In genomic region chr2:201933792-201934229, GRCh38 we compare ENCODE assay signal across 14 cellular contexts.
DNase-seq lines count a peak whose midpoint lies in the region; ATAC-seq and TF ChIP-seq lines count a peak whose summit lies in the region.
"Had no signal": no experiment of that assay in that cellular context is flagged by ENCODE, and none has a peak within 500 bp of the region (broad histone marks: within the 10 kb centered on the region; RNA-seq: fewer than 3 reads in every experiment).

No MANE protein-coding gene starts in this region.

- H2BK15ac ChIP-seq in mesenchymal stem cell (ENCODE audit: low read depth, poor library complexity, severe bottlenecking), result no peak overlapping the region

- H3K4me3 ChIP-seq in sigmoid colon (no peak overlapping the region), mesenchymal stem cell (ENCODE audit: insufficient read depth in 1 of 2, low read depth in 1 of 2, low read length in 2 of 2) (no peak overlapping the region)
- H3K4me3 ChIP-seq: BLaER1 treated with 17β-estradiol and CSF1 and Interleukin-3, amounts not matched to agents 10 nM and 100 nM; mucosa of descending colon had no signal

- 79 to 86% methylated on average over 7 of the region's 7 CpGs for WGBS in sigmoid colon, 2 donors
- WGBS in mesenchymal stem cell, result 73% methylated on average over 7 of the region's 7 CpGs

- no peak overlapping the region for H3K23ac ChIP-seq in mesenchymal stem cell (ENCODE audit: low read length in 2 of 2)

- no peaks in the 10 kb centered on the region for H3K4me1 ChIP-seq in sigmoid colon
- peaks cover 4% of the 10 kb centered on the region for H3K4me1 ChIP-seq in mesenchymal stem cell (ENCODE audit: control insufficient read depth, insufficient read depth, low read depth, low read length)

- no peaks in the 10 kb centered on the region for H3K9me3 ChIP-seq in sigmoid colon
- H3K9me3 ChIP-seq in mesenchymal stem cell (ENCODE audit: control insufficient read depth, low read length), result peaks cover 7% of the 10 kb centered on the region
- H3K9me3 ChIP-seq: mucosa of descending colon had no signal

- H3K36me3 ChIP-seq in sigmoid colon (no peaks in the 10 kb centered on the region), mesenchymal stem cell (ENCODE audit: control insufficient read depth in 1 of 2, insufficient read depth in 2 of 2, low read depth in 1 of 2, low read length in 2 of 2) (no peaks in the 10 kb centered on the region)
- H3K36me3 ChIP-seq: BLaER1 treated with 17β-estradiol and CSF1 and Interleukin-3, amounts not matched to agents 10 nM and 100 nM had no signal

- no peak overlapping the region for H3K4ac ChIP-seq in mesenchymal stem cell (ENCODE audit: low read depth in 1 of 2, low read length in 2 of 2)

- H3K14ac ChIP-seq in mesenchymal stem cell (ENCODE audit: low read length in 2 of 2), result no peak overlapping the region

- no peak overlapping the region for H2BK120ac ChIP-seq in mesenchymal stem cell (ENCODE audit: low read depth, low read length)

- H3K18ac ChIP-seq in mesenchymal stem cell (ENCODE audit: low read depth in 1 of 2, low read length in 2 of 2), result no peak overlapping the region

- H3K79me1 ChIP-seq in mesenchymal stem cell (replicated peaks; ENCODE audit: low read length, poor library complexity, severe bottlenecking), result no peaks in the 10 kb centered on the region

- H3K27me3 ChIP-seq in sigmoid colon (no peaks in the 10 kb centered on the region), mesenchymal stem cell (ENCODE audit: control insufficient read depth in 1 of 2, insufficient read depth in 1 of 2, low read length in 2 of 2) (peaks cover 0 to 37% of the 10 kb centered on the region in 2 experiments)
- H3K27me3 ChIP-seq: BLaER1 treated with 17β-estradiol and CSF1 and Interleukin-3, amounts not matched to agents 10 nM and 100 nM had no signal

- H3K27me3 Mint-ChIP-seq in nephron (ENCODE audit: low read depth), result peaks cover 36% of the 10 kb centered on the region

- no peaks in the 10 kb centered on the region for H3K36me3 Mint-ChIP-seq in nephron (ENCODE audit: low read depth)

- no peak overlapping the region for H2BK12ac ChIP-seq in mesenchymal stem cell (ENCODE audit: low read length in 2 of 2)

- no peak for TF ChIP-seq EP300 in sigmoid colon (IDR thresholded peaks at IDR 0.05)

- TF ChIP-seq CTCF in nephron (IDR thresholded peaks at IDR 0.05; ENCODE audit: unreplicated experiment in 3 of 3) (no peak), sigmoid colon (IDR thresholded peaks at IDR 0.05) (no peak)

- ATAC-seq in GM18520 (IDR thresholded peaks at IDR 0.05; ENCODE audit: unreplicated experiment), result no peak
- ATAC-seq: mucosa of descending colon had no signal

- H3K27ac ChIP-seq in caudate nucleus (ENCODE audit: low read depth, low read length) (peak overlapping the region; percentile 47), sigmoid colon (no peak overlapping the region), mesenchymal stem cell (ENCODE audit: low read length, poor library complexity, severe bottlenecking) (no peak overlapping the region)
- H3K27ac ChIP-seq: BLaER1 treated with 17β-estradiol and CSF1 and Interleukin-3, amounts not matched to agents 10 nM and 100 nM had no signal

- H2BK5ac ChIP-seq in mesenchymal stem cell (ENCODE audit: low read depth, low read length, poor library complexity, severe bottlenecking), result no peak overlapping the region

- TF ChIP-seq POLR2A in sigmoid colon (IDR thresholded peaks at IDR 0.05), result no peak

- no peak overlapping the region for H2AK5ac ChIP-seq in mesenchymal stem cell (ENCODE audit: low read length, severe bottlenecking)

- H2AFZ ChIP-seq in mesenchymal stem cell (ENCODE audit: low read depth, low read length), result no peak overlapping the region

- H3K4me1 Mint-ChIP-seq in nephron, result peaks cover 69% of the 10 kb centered on the region

- intact Hi-C loops in sigmoid colon (cut with DNase I), result no loop called here

- H3K4me3 Mint-ChIP-seq in nephron, result peak overlapping the region in 2 of 3 experiments; percentile 15 to 21

- DNase-seq in Ammon's horn (ENCODE audit: low spot score) (peak; percentile 25), NCI-H446 (lab: John Stamatoyannopoulos, UW) (peak; percentile 96), caudate nucleus (lab: John Stamatoyannopoulos, UW) (peak in 8 of 61 donors; percentile 2 to 66 (median 20)), sigmoid colon (no peak), NCI-H1048 (lab: John Stamatoyannopoulos, UW) (no peak), mesenchymal stem cell (no peak)
- DNase-seq: Karpas-422; mucosa of descending colon; NCI-H2029; stimulated activated naive CD4-positive, alpha-beta T cell treated with Interleukin-2 at 50 U/mL for 16 hours; SW 1271 had no signal

- H3K27ac Mint-ChIP-seq in nephron, result peak overlapping the region; percentile 31 to 55 (median 51)

- peaks cover 14% of the 10 kb centered on the region for H3K9me3 Mint-ChIP-seq in nephron

- H3K4me2 ChIP-seq in mesenchymal stem cell (ENCODE audit: low read length, poor library complexity, severe bottlenecking), result no peak overlapping the region
- H3K4me2 ChIP-seq: BLaER1 treated with 17β-estradiol and CSF1 and Interleukin-3, amounts not matched to agents 10 nM and 100 nM had no signal

- H4K91ac ChIP-seq in mesenchymal stem cell (ENCODE audit: low read length), result no peak overlapping the region

- H4K8ac ChIP-seq in mesenchymal stem cell (ENCODE audit: low read length), result no peak overlapping the region

- H3K9ac ChIP-seq in mesenchymal stem cell (ENCODE audit: low read length), result no peak overlapping the region
- H3K9ac ChIP-seq: BLaER1 treated with 17β-estradiol and CSF1 and Interleukin-3, amounts not matched to agents 10 nM and 100 nM had no signal

Comparison
In these comparisons a context has a peak if more than half of its experiments do, and no peak if none do; other contexts are left out.
1. DNase-seq: peak in Ammon's horn (single experiment) and NCI-H446 (2 of 2); none in sigmoid colon (single experiment), NCI-H1048 (single experiment) and mesenchymal stem cell (single experiment).